Comparison of ENCODE assay signal across 16 cellular contexts in the genomic region with DNA sequence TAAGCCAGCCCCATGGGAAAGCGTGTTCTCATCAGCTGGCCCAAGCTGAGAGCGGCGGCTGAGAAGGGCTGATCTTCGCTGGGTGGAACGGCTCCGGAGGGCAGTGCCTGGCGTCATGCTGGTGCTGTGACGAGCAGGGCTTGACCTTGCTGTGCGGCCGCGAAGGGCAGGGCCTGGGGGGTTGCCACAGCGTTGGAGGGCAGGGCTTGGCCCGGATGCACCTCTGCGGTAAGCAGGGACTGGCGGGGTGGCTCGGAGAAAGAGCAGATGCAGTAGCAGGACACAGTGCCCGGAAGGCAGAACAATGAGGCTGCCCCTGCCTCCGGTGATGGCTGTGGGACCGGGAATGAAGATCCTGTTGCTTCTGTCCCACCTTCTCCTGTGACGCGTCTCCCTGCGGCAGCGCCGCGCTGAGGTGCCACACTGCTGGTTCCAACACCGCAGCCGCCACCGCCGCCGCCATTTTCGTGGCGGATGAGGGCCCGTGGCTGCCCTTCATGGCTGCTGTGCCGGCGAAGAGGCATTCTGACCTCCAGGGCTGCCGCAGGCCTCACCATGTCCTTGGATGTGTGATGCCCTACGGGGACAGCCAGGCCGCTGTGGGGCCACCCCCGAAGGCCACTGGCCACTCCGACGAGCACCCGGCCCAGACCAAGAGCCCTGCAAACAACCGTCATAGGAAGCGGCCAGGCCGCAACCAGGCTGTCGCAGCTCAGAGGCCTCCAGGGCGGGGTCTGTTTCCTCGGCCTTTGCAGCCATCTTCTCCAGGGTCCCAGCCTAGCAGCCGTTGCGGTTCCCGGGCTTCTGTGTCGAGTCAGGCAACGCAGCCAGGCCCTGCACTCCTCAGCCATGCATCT.
DNase-seq lines count a peak whose midpoint lies in the region; FAIRE-seq and TF ChIP-seq lines count a peak whose summit lies in the region.
"Had no signal": no experiment of that assay in that cellular context is flagged by ENCODE, and none has a peak within 500 bp of the region (broad histone marks: within the 10 kb centered on the region; RNA-seq: fewer than 3 reads in every experiment).

No MANE protein-coding gene starts in this region.

- intact Hi-C loops in spleen (cut with DNase I; ENCODE audit: low total_unique reads), result no loop called here

- no peak overlapping the region for H3K56ac ChIP-seq in H1 (replicated peaks; ENCODE audit: insufficient read length, low read depth, low read length)

- no peak overlapping the region for H3K4ac ChIP-seq in H1 (replicated peaks; ENCODE audit: insufficient read length, low read depth, low read length)

- no peak for TF ChIP-seq POLR2A in H1 (IDR thresholded peaks at IDR 0.05; ENCODE audit: control extremely low read depth in 1 of 2, low read depth in 2 of 2, low read length in 2 of 2)
- no peak for TF ChIP-seq POLR2A in spleen (IDR thresholded peaks at IDR 0.05)

- H4K20me1 ChIP-seq in H1 (replicated peaks in 1 of 2; ENCODE audit: control insufficient read depth in 1 of 2, insufficient read depth in 2 of 2, low read length in 2 of 2) (no peaks in the 10 kb centered on the region), hepatocyte (ENCODE audit: insufficient read depth, poor library complexity, severe bottlenecking) (no peaks in the 10 kb centered on the region)

- no peak for TF ChIP-seq RAD21 in H1 (IDR thresholded peaks at IDR 0.05 in 1 of 2, conservative IDR thresholded peaks at IDR 0.05 in 1 of 2; ENCODE audit: low read depth in 2 of 2, low read length in 2 of 2)

- H4K91ac ChIP-seq in H1 (replicated peaks; ENCODE audit: insufficient read length, low read length), result no peak overlapping the region

- H2BK120ac ChIP-seq in H1 (replicated peaks; ENCODE audit: low read depth, low read length), result no peak overlapping the region

- no peaks in the 10 kb centered on the region for H3K36me3 ChIP-seq in H7 (replicated peaks; ENCODE audit: control insufficient read depth, insufficient read depth, low read length)
- no peaks in the 10 kb centered on the region; a peak in 1 of 8 replicates for H3K36me3 ChIP-seq in H1 (ENCODE audit: control insufficient read depth in 2 of 4, insufficient read depth in 4 of 4, low read length in 3 of 4)
- H3K36me3 ChIP-seq in spleen, result no peaks in the 10 kb centered on the region
- H3K36me3 ChIP-seq in hepatocyte (replicated peaks; ENCODE audit: insufficient read depth, low read depth), result no peaks in the 10 kb centered on the region
- H3K36me3 ChIP-seq: SJCRH30 had no signal

- H3K9me2 ChIP-seq in hepatocyte (replicated peaks; ENCODE audit: insufficient read depth), result no peaks in the 10 kb centered on the region

- CTCF ChIA-PET in H1 (lab: Charles Lee; ENCODE audit: partially characterized antibody), result interaction anchor here (0.7 to 1.3 kb wide), 2 partner anchors 12 to 150 kb away, joined by 3 read pairs; no protein-coding TSS in a partner anchor

- H3K23ac ChIP-seq in H1 (ENCODE audit: insufficient read length), result no peak overlapping the region

- H3K79me2 ChIP-seq in H1 (ENCODE audit: control insufficient read depth in 1 of 2, insufficient read depth in 2 of 2, low read length in 2 of 2) (no peaks in the 10 kb centered on the region), hepatocyte (no peaks in the 10 kb centered on the region)

- no peak for TF ChIP-seq EP300 in H1 (IDR thresholded peaks at IDR 0.05; ENCODE audit: borderline replicate concordance in 1 of 2, low read depth in 2 of 2, low read length in 2 of 2)

- H3K79me1 ChIP-seq in H1 (ENCODE audit: low read depth, low read length), result no peaks in the 10 kb centered on the region

- POLR2A ChIA-PET in H1 (lab: Charles Lee; ENCODE audit: partially characterized antibody), result no interaction called here

- H3K18ac ChIP-seq in H1 (ENCODE audit: extremely low read depth, low read length), result no peak overlapping the region

- H3K4me2 ChIP-seq in H1 (ENCODE audit: insufficient read depth in 1 of 2, low read depth in 2 of 2, low read length in 2 of 2), result no peak overlapping the region
- H3K4me2 ChIP-seq in hepatocyte, result no peak overlapping the region

- no peak overlapping the region for H2AK5ac ChIP-seq in H1 (ENCODE audit: low read depth, low read length)

- no peak overlapping the region for H2BK15ac ChIP-seq in H1 (ENCODE audit: low read length)

- H2AFZ ChIP-seq in H1 (ENCODE audit: low read length), result no peak overlapping the region
- H2AFZ ChIP-seq in hepatocyte, result no peak overlapping the region

- no peak overlapping the region for H2BK5ac ChIP-seq in H1 (ENCODE audit: low read depth, low read length)

- peak; percentile 47 for DNase-seq in Daoy (ENCODE audit: low read depth)
- peak; percentile 11 for DNase-seq in H7
- no peak for DNase-seq in H1 (ENCODE audit: low read depth in 1 of 2, low spot score in 2 of 2)
- peak; percentile 71 for DNase-seq in spleen
- DNase-seq in hepatocyte (ENCODE audit: low spot score), result no peak
- no peak for DNase-seq in cerebellar cortex (ENCODE audit: low spot score)
- no peak for DNase-seq in NCI-H2171 (lab: John Stamatoyannopoulos, UW)
- DNase-seq: CD4-positive, CD25-positive, alpha-beta regulatory T cell; NCI-H1930; NCI-H446 treated with DMSO at 0.1 percent for 48 hours; OCI-M1; SJCRH30 had no signal

- H3K27ac ChIP-seq in H1 (ENCODE audit: low read depth, low read length) (no peak overlapping the region), spleen (no peak overlapping the region), hepatocyte (no peak overlapping the region)
- H3K27ac ChIP-seq: HL-60, RWPE1, SJCRH30 had no signal

- peak overlapping the region; percentile 79 for H4K8ac ChIP-seq in H1 (ENCODE audit: extremely low read depth, insufficient read depth, low read length)

- TF ChIP-seq CTCF in H1 (IDR thresholded peaks at IDR 0.05; ENCODE audit: control extremely low read depth in 1 of 3, insufficient read depth in 1 of 3, low read depth in 1 of 3, low read length in 3 of 3), result no peak
- no peak for TF ChIP-seq CTCF in spleen (IDR thresholded peaks at IDR 0.05 in 8 of 11, conservative IDR thresholded peaks at IDR 0.05 in 3 of 11)
- TF ChIP-seq CTCF in hepatocyte (IDR thresholded peaks at IDR 0.05; ENCODE audit: poor library complexity), result no peak

- FAIRE-seq in H1 (lab: Jason Lieb, UNC), result no peak
- FAIRE-seq: GM19239, H54 had no signal

- no peaks in the 10 kb centered on the region for H3K4me1 ChIP-seq in H1 (replicated peaks in 1 of 4; ENCODE audit: control insufficient read depth in 3 of 4, insufficient read depth in 4 of 4, low read length in 3 of 4)
- no peaks in the 10 kb centered on the region for H3K4me1 ChIP-seq in spleen
- no peaks in the 10 kb centered on the region for H3K4me1 ChIP-seq in hepatocyte (ENCODE audit: insufficient read depth)
- H3K4me1 ChIP-seq: SJCRH30 had no signal

- H3K23me2 ChIP-seq in H1 (ENCODE audit: low read depth, low read length), result no peaks in the 10 kb centered on the region

- H4K5ac ChIP-seq in H1 (ENCODE audit: insufficient read length, low read depth, low read length), result no peak overlapping the region

- 95% methylated on average over 46 of the region's 53 CpGs; no CpG with 5 or more reads in 1 of the 2 experiments for WGBS in H1 (ENCODE audit: extremely low coverage in 1 of 2, insufficient coverage in 1 of 2, insufficient read length in 1 of 2, insufficient replicate concordance in 2 of 2, low coverage in 1 of 2, low lambda C conversion rate in 2 of 2, missing lambda C conversion rate in 1 of 2), 2 experiments
- 94 to 97% (median 96%) methylated on average over 42 to 53 of the region's 53 CpGs for WGBS in spleen, 5 donors
- 96% methylated on average over 52 of the region's 53 CpGs for WGBS in hepatocyte (ENCODE audit: low lambda C conversion rate, missing lambda C conversion rate)

- H3K9me3 ChIP-seq in H1 (ENCODE audit: insufficient read depth in 2 of 2, low read depth in 1 of 2, low read length in 1 of 2), result peaks cover 0 to 16% of the 10 kb centered on the region in 2 experiments; a peak in 2 of 4 replicates
- H3K9me3 ChIP-seq in spleen, result peaks cover 0 to 38% (median 26%) of the 10 kb centered on the region in 8 donors
- no peaks in the 10 kb centered on the region for H3K9me3 ChIP-seq in hepatocyte (ENCODE audit: low read depth)
- H3K9me3 ChIP-seq: SJCRH30 had no signal

- no peak overlapping the region for H3K14ac ChIP-seq in H1 (ENCODE audit: insufficient read length)

- no peak overlapping the region for H2BK20ac ChIP-seq in H1 (ENCODE audit: low read length)

- H2BK12ac ChIP-seq in H1 (ENCODE audit: low read depth, low read length), result no peak overlapping the region

- H3K9ac ChIP-seq in H1 (replicated peaks in 1 of 4; ENCODE audit: extremely low read depth in 1 of 4, low read depth in 3 of 4, low read length in 3 of 4), result no peak overlapping the region

- H3K27me3 ChIP-seq in H7 (ENCODE audit: control insufficient read depth, insufficient read depth, low read length) (no peaks in the 10 kb centered on the region), H1 (replicated peaks in 1 of 4; ENCODE audit: control insufficient read depth in 3 of 4, extremely low read depth in 1 of 4, insufficient read depth in 3 of 4, low read length in 3 of 4) (no peaks in the 10 kb centered on the region), spleen (replicated peaks in 1 of 7) (no peaks in the 10 kb centered on the region), hepatocyte (no peaks in the 10 kb centered on the region)
- H3K27me3 ChIP-seq: SJCRH30 had no signal

- no peak overlapping the region for H3K4me3 ChIP-seq in H7 (ENCODE audit: insufficient read depth, low read depth, low read length)
- no peak overlapping the region for H3K4me3 ChIP-seq in H1 (ENCODE audit: extremely low read depth in 1 of 4, insufficient read depth in 2 of 4, low read depth in 3 of 4, low read length in 4 of 4)
- H3K4me3 ChIP-seq in spleen, result no peak overlapping the region
- no peak overlapping the region for H3K4me3 ChIP-seq in hepatocyte
- H3K4me3 ChIP-seq: SJCRH30 had no signal

TF ChIP-seq in H1, 55 proteins besides CTCF, POLR2A, EP300 and RAD21:
- TF ChIP-seq NANOG (IDR thresholded peaks at IDR 0.05; ENCODE audit: insufficient read depth, low read depth, low read length, poor library complexity, severe bottlenecking) (no peak), TEAD4 (IDR thresholded peaks at IDR 0.05; ENCODE audit: low read depth, low read length) (no peak), SRF (IDR thresholded peaks at IDR 0.05; ENCODE audit: low read depth, low read length) (no peak), KDM5A (IDR thresholded peaks at IDR 0.05; ENCODE audit: low read length) (no peak), SIRT6 (IDR thresholded peaks at IDR 0.05; ENCODE audit: low read length) (no peak), TAF7 (optimal IDR thresholded peaks at IDR 0.05; ENCODE audit: borderline replicate concordance, low read depth, low read length) (no peak), ASH2L (IDR thresholded peaks at IDR 0.05; ENCODE audit: low read length) (no peak)

Comparison
In these comparisons a context has a peak if more than half of its experiments do, and no peak if none do; other contexts are left out.
1. DNase-seq: peak in Daoy (single experiment), H7 (single experiment) and spleen (single experiment); none in H1 (0 of 2), hepatocyte (single experiment), cerebellar cortex (single experiment) and NCI-H2171 (single experiment).